In the genomic region with DNA sequence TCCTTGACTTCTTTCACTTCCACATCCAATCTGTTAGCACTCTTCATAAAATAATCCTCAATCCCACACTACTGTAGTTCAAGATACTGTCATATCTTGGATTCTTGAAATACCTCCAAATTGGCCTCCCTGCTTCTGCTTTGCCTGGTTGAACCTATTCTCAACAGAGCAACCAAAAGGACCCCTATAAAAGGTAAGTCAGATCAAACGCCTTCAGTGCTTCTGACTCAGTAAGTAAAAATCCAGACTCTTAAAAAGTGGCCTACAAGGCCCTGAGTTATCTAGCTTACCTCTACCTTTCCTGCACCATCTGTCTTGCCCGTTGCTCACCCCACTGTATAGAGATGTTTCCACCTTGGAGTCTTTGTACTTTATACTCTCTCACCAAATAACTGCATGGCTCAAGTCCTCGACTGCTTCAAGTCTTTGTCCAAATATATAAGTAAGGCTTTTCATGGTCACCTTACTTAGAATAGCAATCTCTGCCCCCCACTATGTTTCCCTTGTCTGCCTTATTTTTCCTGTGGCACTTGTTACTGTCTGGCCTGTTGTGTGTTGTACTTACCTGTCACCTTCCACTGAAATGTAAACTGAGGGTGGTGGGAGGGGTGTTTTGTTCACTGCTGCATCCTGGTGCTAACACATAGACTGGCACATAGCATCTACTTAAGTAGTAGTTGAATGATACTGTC, we compare ENCODE assay signal across 2 cellular contexts.
TF ChIP-seq lines count a peak whose summit lies in the region.

No MANE protein-coding gene starts in this region.

TF ChIP-seq in K562, 482 proteins besides CTCF, POLR2A, EP300 and RAD21:
- TF ChIP-seq ZNF586 (CRISPR knock-in tag; conservative IDR thresholded peaks at IDR 0.05): no peak
- 0 out of 2 replicates have a peak, but pooled peaks have one; percentile 27 for TF ChIP-seq GATA2 (CRISPR knock-in tag; IDR thresholded peaks at IDR 0.05)

TF ChIP-seq in SK-N-SH, 30 proteins besides CTCF, POLR2A, EP300 and RAD21:
- no peak for TF ChIP-seq REST (IDR thresholded peaks at IDR 0.05; ENCODE audit: low read depth, low read length)
- no peak for TF ChIP-seq CHD2 (IDR thresholded peaks at IDR 0.05; ENCODE audit: low read length, partially characterized antibody)
- TF ChIP-seq NRF1 (IDR thresholded peaks at IDR 0.05; ENCODE audit: low read depth, low read length): no peak
- TF ChIP-seq, protein P1, sequence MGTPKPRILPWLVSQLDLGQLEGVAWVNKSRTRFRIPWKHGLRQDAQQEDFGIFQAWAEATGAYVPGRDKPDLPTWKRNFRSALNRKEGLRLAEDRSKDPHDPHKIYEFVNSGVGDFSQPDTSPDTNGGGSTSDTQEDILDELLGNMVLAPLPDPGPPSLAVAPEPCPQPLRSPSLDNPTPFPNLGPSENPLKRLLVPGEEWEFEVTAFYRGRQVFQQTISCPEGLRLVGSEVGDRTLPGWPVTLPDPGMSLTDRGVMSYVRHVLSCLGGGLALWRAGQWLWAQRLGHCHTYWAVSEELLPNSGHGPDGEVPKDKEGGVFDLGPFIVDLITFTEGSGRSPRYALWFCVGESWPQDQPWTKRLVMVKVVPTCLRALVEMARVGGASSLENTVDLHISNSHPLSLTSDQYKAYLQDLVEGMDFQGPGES (IDR thresholded peaks at IDR 0.05; ENCODE audit: low read depth, low read length): no peak
- TF ChIP-seq ELF1 (IDR thresholded peaks at IDR 0.05): no peak
- no peak for TF ChIP-seq GABPA (IDR thresholded peaks at IDR 0.05; ENCODE audit: low read depth)
- no peak for TF ChIP-seq FOSL2 (IDR thresholded peaks at IDR 0.05; ENCODE audit: borderline replicate concordance, low read depth)
- TF ChIP-seq, protein P2, sequence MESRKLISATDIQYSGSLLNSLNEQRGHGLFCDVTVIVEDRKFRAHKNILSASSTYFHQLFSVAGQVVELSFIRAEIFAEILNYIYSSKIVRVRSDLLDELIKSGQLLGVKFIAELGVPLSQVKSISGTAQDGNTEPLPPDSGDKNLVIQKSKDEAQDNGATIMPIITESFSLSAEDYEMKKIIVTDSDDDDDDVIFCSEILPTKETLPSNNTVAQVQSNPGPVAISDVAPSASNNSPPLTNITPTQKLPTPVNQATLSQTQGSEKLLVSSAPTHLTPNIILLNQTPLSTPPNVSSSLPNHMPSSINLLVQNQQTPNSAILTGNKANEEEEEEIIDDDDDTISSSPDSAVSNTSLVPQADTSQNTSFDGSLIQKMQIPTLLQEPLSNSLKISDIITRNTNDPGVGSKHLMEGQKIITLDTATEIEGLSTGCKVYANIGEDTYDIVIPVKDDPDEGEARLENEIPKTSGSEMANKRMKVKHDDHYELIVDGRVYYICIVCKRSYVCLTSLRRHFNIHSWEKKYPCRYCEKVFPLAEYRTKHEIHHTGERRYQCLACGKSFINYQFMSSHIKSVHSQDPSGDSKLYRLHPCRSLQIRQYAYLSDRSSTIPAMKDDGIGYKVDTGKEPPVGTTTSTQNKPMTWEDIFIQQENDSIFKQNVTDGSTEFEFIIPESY (IDR thresholded peaks at IDR 0.05; ENCODE audit: borderline replicate concordance, low read depth): no peak
- TF ChIP-seq SIN3A (IDR thresholded peaks at IDR 0.05; ENCODE audit: borderline replicate concordance, low read depth, low read length): no peak
- no peak for TF ChIP-seq FOXJ3 (CRISPR knock-in tag; IDR thresholded peaks at IDR 0.05)
- TF ChIP-seq JUND (IDR thresholded peaks at IDR 0.05): no peak
- no peak for TF ChIP-seq RXRA (IDR thresholded peaks at IDR 0.05; ENCODE audit: borderline replicate concordance, low read depth)
- no peak for TF ChIP-seq EZH2phosphoT487 (IDR thresholded peaks at IDR 0.05; ENCODE audit: borderline replicate concordance, low read depth)
- TF ChIP-seq USF1 (IDR thresholded peaks at IDR 0.05; ENCODE audit: borderline replicate concordance, low read depth): no peak
- no peak for TF ChIP-seq RFX5 (IDR thresholded peaks at IDR 0.05; ENCODE audit: low read length)
- no peak for TF ChIP-seq MEF2A (IDR thresholded peaks at IDR 0.05; ENCODE audit: borderline replicate concordance, low read depth)
